ENCODE assay signal across 1 cellular context in genomic region chr12:3973939-3974644, GRCh38.
TF ChIP-seq lines count a peak whose summit lies in the region.

No MANE protein-coding gene starts in this region.

TF ChIP-seq in SK-N-SH, 30 proteins besides CTCF, POLR2A, EP300 and RAD21 (continued from another document):
- TF ChIP-seq IRF3 (IDR thresholded peaks at IDR 0.05; ENCODE audit: low read depth, low read length) (no peak), MXI1 (IDR thresholded peaks at IDR 0.05; ENCODE audit: low read depth, low read length) (no peak), FOXJ3 (CRISPR knock-in tag; IDR thresholded peaks at IDR 0.05) (no peak), RCOR1 (IDR thresholded peaks at IDR 0.05; ENCODE audit: low read length) (no peak), ELF1 (IDR thresholded peaks at IDR 0.05) (no peak), SMC3 (IDR thresholded peaks at IDR 0.05; ENCODE audit: low read depth, low read length) (no peak), PBX3 (IDR thresholded peaks at IDR 0.05) (no peak), TCF12 (IDR thresholded peaks at IDR 0.05) (no peak)
